In the genomic region with DNA sequence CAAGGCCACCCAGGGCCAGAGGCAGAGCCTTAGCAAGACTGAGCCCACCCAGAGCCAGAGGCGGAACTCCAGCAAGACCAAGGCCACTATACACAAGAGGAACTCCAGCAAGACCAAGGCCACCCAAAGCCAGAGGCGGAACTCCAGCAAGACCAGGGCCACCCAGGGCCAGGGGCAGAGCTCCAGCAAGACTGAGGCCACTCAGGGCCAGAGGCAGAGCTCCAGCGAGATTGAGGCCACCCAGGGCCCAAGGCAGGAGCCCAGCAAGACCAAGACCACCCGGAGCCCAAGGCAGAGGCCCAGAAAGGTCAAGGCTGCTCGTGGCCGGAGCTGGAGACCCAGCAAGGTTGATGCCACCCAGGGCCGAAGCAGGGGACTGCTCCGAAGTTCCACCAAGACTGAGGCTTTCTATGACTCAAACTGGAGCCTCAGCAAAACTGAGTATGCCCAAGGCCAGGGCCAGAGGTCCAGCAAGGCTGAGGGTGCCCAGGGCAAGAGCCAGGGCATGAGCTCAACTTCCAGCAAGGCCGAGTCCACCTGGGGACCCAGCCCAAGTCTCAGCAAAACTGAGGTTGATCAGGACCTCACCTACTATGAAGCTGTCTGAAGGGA, we compare ENCODE assay signal across 22 cellular contexts. TPM values are rescaled to one million over a fixed set of nuclear protein-coding genes. Genes with fewer than 3 reads are reported as not detected.
"Had no signal": no experiment of that assay in that cellular context is flagged by ENCODE, and none has a peak within 500 bp of the region (broad histone marks: within the 10 kb centered on the region; RNA-seq: fewer than 3 reads in every experiment).

No MANE protein-coding gene starts in this region.

- H3K36me3 ChIP-seq: breast epithelium, MG63 had no signal

- H3K9me3 ChIP-seq: breast epithelium, MG63, Peyer's patch had no signal

- H3K27ac ChIP-seq: breast epithelium, Peyer's patch had no signal

- H3K4me3 ChIP-seq: breast epithelium, MG63, Peyer's patch had no signal

- DNase-seq: activated B cell treated with CpG ODN at 0.5 μM for 24 hours; activated CD4-positive, alpha-beta memory T cell treated with anti-CD3 and anti-CD28 coated beads for 36 hours; activated CD4-positive, alpha-beta T cell treated with anti-CD3 and anti-CD28 coated beads for 1 hour; activated CD4-positive, alpha-beta T cell treated with anti-CD3 and anti-CD28 coated beads, Interleukin-2, amount 10 ng/mL, durations not matched to agents 7 days and 5 days; activated CD8-positive, alpha-beta memory T cell treated with anti-CD3 and anti-CD28 coated beads for 24 hours; activated T-cell treated with anti-CD3 and anti-CD28 coated beads, Interleukin-2, amount 50 U/mL, for 48 hours; caudate nucleus; MG63; MV-4-11; NCI-H1092 treated with DMSO at 0.1 percent for 48 hours; NCI-H1417 treated with DMSO at 0.1 percent for 48 hours; NCI-H187; NCI-H2081; NCI-H446; NCI-H524; Peyer's patch; SHP77 treated with DMSO at 0.1 percent for 48 hours; T-helper 2 cell; T1000 had no signal

- H3K27me3 ChIP-seq: breast epithelium, MG63, Peyer's patch had no signal

RNA-seq across cellular contexts. Expression of a gene that starts 15.0 kb away (rescaled TPM):
- total RNA-seq: activated B cell treated with CpG ODN at 0.5 μM for 24 hours, cerebellum, Peyer's patch had no signal
- polyA plus RNA-seq: aorta had no signal

RNA-seq across cellular contexts. Expression of a gene that starts 24.1 kb away (rescaled TPM):
- total RNA-seq: activated B cell treated with CpG ODN at 0.5 μM for 24 hours; activated CD4-positive, alpha-beta T cell treated with anti-CD3 and anti-CD28 coated beads, Interleukin-2, amount 10 ng/mL, durations not matched to agents 7 days and 5 days had no signal
